Comparison of ENCODE assay signal across 19 cellular contexts in genomic region chr7:106256137-106256536, GRCh38.
"Had no signal": no experiment of that assay in that cellular context is flagged by ENCODE, and none has a peak within 500 bp of the region (broad histone marks: within the 10 kb centered on the region; RNA-seq: fewer than 3 reads in every experiment).

No MANE protein-coding gene starts in this region.

- FAIRE-seq: endometrium, frontal cortex, keratinocyte had no signal

- H3K27me3 Mint-ChIP-seq: activated CD4-positive, alpha-beta T cell treated with anti-CD3 and anti-CD28 coated beads, Interleukin-2, amount 10 ng/mL, durations not matched to agents 7 days and 5 days; progenitor cell of endocrine pancreas had no signal

- H3K4me3 ChIP-seq: stomach, vagina had no signal

- H3K27ac ChIP-seq: stomach, vagina had no signal

- H3K9me3 Mint-ChIP-seq: activated CD4-positive, alpha-beta T cell treated with anti-CD3 and anti-CD28 coated beads, Interleukin-2, amount 10 ng/mL, durations not matched to agents 7 days and 5 days; mesothelial cell of epicardium; nephron progenitor cell had no signal

- H3K27me3 ChIP-seq: stomach, vagina had no signal

- DNase-seq: activated CD4-positive, alpha-beta T cell treated with anti-CD3 and anti-CD28 coated beads, Interleukin-2, amount 10 ng/mL, durations not matched to agents 7 days and 5 days; activated gamma-delta T cell treated with Interleukin-2 at 50 U/mL for 16 hours; activated T-cell treated with anti-CD3 and anti-CD28 coated beads, Interleukin-2, amount 50 U/mL, for 48 hours; aorta; cerebellar nuclear complex; cortex of kidney; erythroblast; hypothalamus; nephron progenitor cell; occipital lobe; stimulated activated CD4-positive, alpha-beta T cell treated with anti-CD3 and anti-CD28 coated beads, Interleukin-2, amount 100 ng/mL, for 24 hours; stomach; trophoblast cell had no signal

- H3K4me1 ChIP-seq: vagina had no signal

- H3K4me1 Mint-ChIP-seq: mesothelial cell of epicardium, nephron progenitor cell had no signal

- H3K4me3 Mint-ChIP-seq: activated CD4-positive, alpha-beta T cell treated with anti-CD3 and anti-CD28 coated beads, Interleukin-2, amount 10 ng/mL, durations not matched to agents 7 days and 5 days; mesothelial cell of epicardium; nephron progenitor cell had no signal

- H3K9me3 ChIP-seq: stomach, vagina had no signal

- H3K27ac Mint-ChIP-seq: activated CD4-positive, alpha-beta T cell treated with anti-CD3 and anti-CD28 coated beads, Interleukin-2, amount 10 ng/mL, durations not matched to agents 7 days and 5 days; mesothelial cell of epicardium; nephron progenitor cell; progenitor cell of endocrine pancreas had no signal
